ENCODE assay signal across 10 cellular contexts in the genomic region with DNA sequence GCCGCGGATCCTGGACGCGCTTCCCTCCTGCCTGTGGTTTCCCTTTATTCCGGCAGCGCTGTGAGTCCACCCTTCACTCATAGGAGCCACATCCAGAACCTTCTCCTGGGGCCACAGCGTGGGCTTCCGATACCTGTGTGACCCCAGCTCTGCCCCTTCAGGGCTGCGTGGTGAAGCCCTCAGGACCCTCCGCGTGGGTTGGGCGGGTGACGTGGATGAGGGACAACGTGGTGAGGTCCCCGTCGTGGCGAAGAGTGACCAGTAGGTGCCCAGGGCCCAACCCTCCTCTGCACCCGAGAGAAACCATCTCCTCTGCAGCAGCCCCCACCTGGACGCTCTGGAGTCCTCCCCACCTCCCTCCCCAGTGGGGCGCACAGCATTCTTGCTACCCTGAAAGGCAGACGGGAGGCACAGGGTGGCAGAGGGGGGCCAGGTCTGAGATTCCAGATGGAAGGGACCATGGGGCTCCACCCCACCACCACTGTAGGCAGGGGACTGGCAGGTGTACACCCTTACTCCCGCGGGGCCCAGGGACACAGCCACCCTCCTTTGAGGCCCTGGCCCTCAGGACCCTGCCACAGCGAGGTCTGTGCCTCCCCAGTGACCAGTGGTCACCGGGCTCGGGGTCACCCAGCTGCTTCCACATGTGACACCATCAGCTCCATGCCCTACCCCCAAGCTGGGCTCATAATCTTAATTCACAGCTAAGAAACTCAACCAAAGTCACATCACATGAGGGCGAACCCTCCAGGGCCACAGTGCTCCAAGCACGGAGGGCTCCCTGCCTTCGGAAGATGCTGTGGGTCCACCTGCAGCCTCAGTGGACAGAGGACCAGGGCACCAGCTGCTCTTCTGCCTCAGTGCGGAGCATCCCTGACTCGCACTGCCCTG. TPM values are rescaled to one million over a fixed set of nuclear protein-coding genes. Genes with fewer than 3 reads are reported as not detected.
A peak's percentile ranks its signal among the peaks of the same experiment; 100 is the strongest.
DNase-seq lines count a peak whose midpoint lies in the region; ATAC-seq and TF ChIP-seq lines count a peak whose summit lies in the region.
"Had no signal": no experiment of that assay in that cellular context is flagged by ENCODE, and none has a peak within 500 bp of the region (broad histone marks: within the 10 kb centered on the region; RNA-seq: fewer than 3 reads in every experiment).

No MANE protein-coding gene starts in this region.

- no peak for TF ChIP-seq POLR2A in lower leg skin (IDR thresholded peaks at IDR 0.05)

- no peak overlapping the region for H3K27ac Mint-ChIP-seq in activated B cell treated with CpG ODN at 0.5 μM for 24 hours
- no peak overlapping the region for H3K27ac Mint-ChIP-seq in stimulated activated effector memory CD8-positive, alpha-beta T cell treated with anti-CD3 and anti-CD28 coated beads, Interleukin-12 subunit alpha, Interleukin-12 subunit beta, amount 100 ng/mL, for 72 hours

- no peak overlapping the region for H3K27ac ChIP-seq in iPS-20b (ENCODE audit: low read length)

- WGBS in lower leg skin, 2 donors, result 53 to 64% methylated on average over 16 to 24 of the region's 31 CpGs

- no peak for ATAC-seq in activated T-cell treated with anti-CD3 and anti-CD28 coated beads, Interleukin-2, amount 50 U/mL, for 4 hours
- ATAC-seq in activated B cell treated with CpG ODN at 0.5 μM for 24 hours (ENCODE audit: low read depth) (no peak), HG02852 (IDR thresholded peaks at IDR 0.05; ENCODE audit: unreplicated experiment) (no peak), HG03025 (IDR thresholded peaks at IDR 0.05; ENCODE audit: low FRiP score, unreplicated experiment) (no peak)
- no peak for ATAC-seq in stimulated activated effector memory CD8-positive, alpha-beta T cell treated with anti-CD3 and anti-CD28 coated beads, Interleukin-12 subunit alpha, Interleukin-12 subunit beta, amount 100 ng/mL, for 72 hours
- ATAC-seq: PC-3 had no signal

- H3K9me3 ChIP-seq in iPS-20b (ENCODE audit: insufficient read depth, low read depth, low read length), result no peaks in the 10 kb centered on the region

- H3K9me3 Mint-ChIP-seq in activated T-cell treated with anti-CD3 and anti-CD28 coated beads, Interleukin-2, amount 50 U/mL, for 4 hours, result no peaks in the 10 kb centered on the region
- no peaks in the 10 kb centered on the region for H3K9me3 Mint-ChIP-seq in activated B cell treated with CpG ODN at 0.5 μM for 24 hours
- no peaks in the 10 kb centered on the region for H3K9me3 Mint-ChIP-seq in stimulated activated effector memory CD8-positive, alpha-beta T cell treated with anti-CD3 and anti-CD28 coated beads, Interleukin-12 subunit alpha, Interleukin-12 subunit beta, amount 100 ng/mL, for 72 hours

- H3K27me3 Mint-ChIP-seq in activated T-cell treated with anti-CD3 and anti-CD28 coated beads, Interleukin-2, amount 50 U/mL, for 4 hours (ENCODE audit: low read depth), result peaks cover 5% of the 10 kb centered on the region
- peaks cover 29% of the 10 kb centered on the region for H3K27me3 Mint-ChIP-seq in activated B cell treated with CpG ODN at 0.5 μM for 24 hours

- no peak overlapping the region for H3K9ac ChIP-seq in iPS-20b (ENCODE audit: low read depth, low read length)

- POLR2A ChIA-PET in activated B cell treated with CpG ODN at 0.5 μM for 24 hours (lab: Charles Lee), result no interaction called here

- DNase-seq in activated T-cell treated with anti-CD3 and anti-CD28 coated beads, Interleukin-2, amount 50 U/mL, for 4 hours, result no peak
- no peak for DNase-seq in activated T-cell treated with anti-CD3 and anti-CD28 coated beads, Interleukin-2, amount 50 U/mL, for 48 hours
- DNase-seq in activated B cell treated with CpG ODN at 0.5 μM for 24 hours (no peak), lower leg skin (ENCODE audit: low spot score in 2 of 2) (no peak)
- no peak for DNase-seq in stimulated activated effector memory CD8-positive, alpha-beta T cell treated with anti-CD3 and anti-CD28 coated beads, Interleukin-12 subunit alpha, Interleukin-12 subunit beta, amount 100 ng/mL, for 72 hours (ENCODE audit: low spot score in 2 of 2)
- DNase-seq: NCI-H446, PC-3 had no signal

- intact Hi-C loops in activated B cell treated with CpG ODN at 0.5 μM for 24 hours (cut with micrococcal nuclease) (loop anchor here (10.0 kb wide), 2 partner anchors 165 to 355 kb away; partner anchors contain the start of genes IL17REL and SELENOO), lower leg skin (cut with DNase I; ENCODE audit: low total_unique reads) (no loop called here)

- TF ChIP-seq CTCF in activated B cell treated with CpG ODN at 0.5 μM for 24 hours (IDR thresholded peaks at IDR 0.05) (no peak), lower leg skin (IDR thresholded peaks at IDR 0.05) (no peak)

- peaks cover 35% of the 10 kb centered on the region for H3K4me1 Mint-ChIP-seq in activated T-cell treated with anti-CD3 and anti-CD28 coated beads, Interleukin-2, amount 50 U/mL, for 4 hours (ENCODE audit: low read depth)
- H3K4me1 Mint-ChIP-seq in activated B cell treated with CpG ODN at 0.5 μM for 24 hours, result peaks cover 26% of the 10 kb centered on the region
- H3K4me1 Mint-ChIP-seq in stimulated activated effector memory CD8-positive, alpha-beta T cell treated with anti-CD3 and anti-CD28 coated beads, Interleukin-12 subunit alpha, Interleukin-12 subunit beta, amount 100 ng/mL, for 72 hours, result peaks cover 24% of the 10 kb centered on the region

- H3K4me3 ChIP-seq in iPS-20b (ENCODE audit: low read length) (peak overlapping the region; percentile 46; the same call in 1 of the 2 replicates), lower leg skin (ENCODE audit: low read depth, poor library complexity, severe bottlenecking) (no peak overlapping the region)

- peak overlapping the region; percentile 51 for H3K4me3 Mint-ChIP-seq in activated T-cell treated with anti-CD3 and anti-CD28 coated beads, Interleukin-2, amount 50 U/mL, for 4 hours
- H3K4me3 Mint-ChIP-seq in activated B cell treated with CpG ODN at 0.5 μM for 24 hours, result peak overlapping the region; percentile 38
- H3K4me3 Mint-ChIP-seq in stimulated activated effector memory CD8-positive, alpha-beta T cell treated with anti-CD3 and anti-CD28 coated beads, Interleukin-12 subunit alpha, Interleukin-12 subunit beta, amount 100 ng/mL, for 72 hours, result peak overlapping the region; percentile 54

- no peaks in the 10 kb centered on the region for H3K36me3 ChIP-seq in iPS-20b (ENCODE audit: insufficient read depth, low read depth, low read length)

- H3K27me3 ChIP-seq in iPS-20b (ENCODE audit: insufficient read depth, low read length), result peaks cover 79% of the 10 kb centered on the region

- no peaks in the 10 kb centered on the region for H3K36me3 Mint-ChIP-seq in activated T-cell treated with anti-CD3 and anti-CD28 coated beads, Interleukin-2, amount 50 U/mL, for 4 hours (ENCODE audit: insufficient read depth)
- H3K36me3 Mint-ChIP-seq in activated B cell treated with CpG ODN at 0.5 μM for 24 hours (ENCODE audit: low read depth), result peaks cover 2% of the 10 kb centered on the region
- H3K36me3 Mint-ChIP-seq in stimulated activated effector memory CD8-positive, alpha-beta T cell treated with anti-CD3 and anti-CD28 coated beads, Interleukin-12 subunit alpha, Interleukin-12 subunit beta, amount 100 ng/mL, for 72 hours, result peaks cover 20% of the 10 kb centered on the region

- peaks cover 5% of the 10 kb centered on the region for H3K4me1 ChIP-seq in iPS-20b (ENCODE audit: insufficient read depth, low read length)

- CTCF ChIA-PET in activated B cell treated with CpG ODN at 0.5 μM for 24 hours (lab: Charles Lee), result no interaction called here

RNA-seq across cellular contexts. Expression of gene ZBED4, which starts 3.4 kb away (rescaled TPM):
- 10 to 100 TPM; 16.5 to 17.7 (median 16.8) TPM for total RNA-seq in activated T-cell treated with anti-CD3 and anti-CD28 coated beads, Interleukin-2, amount 50 U/mL, for 4 hours
- total RNA-seq in activated B cell treated with CpG ODN at 0.5 μM for 24 hours (16.0 and 17.3 TPM in 2 replicates), lower leg skin (10 to 100 TPM in 1 of 4 donors, 1 to 10 TPM in 3; 8.6 to 11.6 (median 9.6) TPM)

RNA-seq across cellular contexts. Expression of gene BRD1, which starts 22.6 kb away (rescaled TPM):
- 10 to 100 TPM; 26.8 to 34.9 (median 32.3) TPM for total RNA-seq in activated T-cell treated with anti-CD3 and anti-CD28 coated beads, Interleukin-2, amount 50 U/mL, for 4 hours
- total RNA-seq in activated B cell treated with CpG ODN at 0.5 μM for 24 hours (37.5 and 45.8 TPM in 2 replicates), lower leg skin (100 to 1,000 TPM in 2 of 4 donors, 10 to 100 TPM in 2; 64.8 to 104 (median 89.8) TPM)
